Comparison of ENCODE assay signal across 15 cellular contexts in the genomic region with DNA sequence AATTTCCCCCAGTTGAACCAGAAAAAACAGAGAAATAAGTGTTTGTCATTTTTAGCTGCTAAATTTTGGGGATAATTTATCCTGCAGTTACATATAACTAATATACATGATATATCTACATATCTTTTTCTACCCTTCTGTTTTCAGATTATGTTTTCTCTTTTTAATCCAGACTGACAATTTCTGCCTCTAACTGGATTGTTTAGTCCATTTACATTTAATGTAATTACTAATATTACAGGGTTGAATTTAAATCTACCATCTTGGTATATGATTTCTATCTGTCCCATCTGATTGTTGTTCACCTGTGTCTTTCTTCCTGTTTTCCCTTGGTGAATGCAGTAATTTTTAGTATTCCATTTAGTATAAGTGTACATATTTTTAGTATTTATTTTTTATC. TPM values are rescaled to one million over a fixed set of nuclear protein-coding genes. Genes with fewer than 3 reads are reported as not detected.
"Had no signal": no experiment of that assay in that cellular context is flagged by ENCODE, and none has a peak within 500 bp of the region (broad histone marks: within the 10 kb centered on the region; RNA-seq: fewer than 3 reads in every experiment).

No MANE protein-coding gene starts in this region.

- FAIRE-seq: urothelium cell line had no signal

- H3K79me2 ChIP-seq: hepatocyte had no signal

- H3K27ac ChIP-seq: cardiac muscle cell, hepatocyte, lower lobe of right lung had no signal

- ATAC-seq: activated T-helper 17 cell treated with anti-CD3 and anti-CD28 coated beads, Interleukin-2, amount 50 U/mL, for 72 hours; lower lobe of right lung; naive thymus-derived CD4-positive, alpha-beta T cell; stimulated activated memory B cell treated with anti-CD40 and anti-IgM and Interleukin-4, amounts not matched to agents 10 μg/mL and 1 μg/mL and 100 μg/mL, for 72 hours had no signal

- H2AFZ ChIP-seq: hepatocyte had no signal

- H3K27me3 ChIP-seq: cardiac muscle cell, hepatocyte had no signal

- H3K36me3 ChIP-seq: cardiac muscle cell, lower lobe of right lung had no signal

- H3K4me3 ChIP-seq: cardiac muscle cell, hepatocyte had no signal

- H3K4me2 ChIP-seq: hepatocyte had no signal

- DNase-seq: activated CD4-positive, alpha-beta T cell treated with anti-CD3 and anti-CD28 coated beads, Interleukin-2, amount 50 U/mL, for 1 hour; activated naive CD4-positive, alpha-beta T cell treated with anti-CD3 and anti-CD28 coated beads, Interleukin-2, amount 50 U/mL, for 16 hours; activated T-cell treated with anti-CD3 and anti-CD28 coated beads for 4 hours; amniotic stem cell; kidney glomerular epithelial cell; lower lobe of right lung; naive thymus-derived CD4-positive, alpha-beta T cell; substantia nigra had no signal

- H3K9me3 ChIP-seq: lower lobe of right lung had no signal

RNA-seq across cellular contexts. Expression of gene NNMT, which starts 5.7 kb away (rescaled TPM):
- total RNA-seq: activated CD8-positive, alpha-beta memory T cell treated with anti-CD3 and anti-CD28 coated beads for 36 hours; activated T-helper 17 cell treated with anti-CD3 and anti-CD28 coated beads, Interleukin-2, amount 50 U/mL, for 72 hours; cardiac muscle cell; naive thymus-derived CD4-positive, alpha-beta T cell; T-helper 2 cell treated with Interferon-gamma antibody and Interleukin-4, amounts not matched to agents 100 ng/mL and 5 ng/mL, for 36 hours had no signal
- polyA plus RNA-seq: naive thymus-derived CD4-positive, alpha-beta T cell had no signal
